ENCODE assay signal across 25 cellular contexts in genomic region chr12:99054601-99055128, GRCh38.
"Had no signal": no experiment of that assay in that cellular context is flagged by ENCODE, and none has a peak within 500 bp of the region (broad histone marks: within the 10 kb centered on the region; RNA-seq: fewer than 3 reads in every experiment).

No MANE protein-coding gene starts in this region.

- H3K27me3 ChIP-seq: adrenal gland, body of pancreas had no signal

- ATAC-seq: activated CD8-positive, alpha-beta T cell treated with anti-CD3 and anti-CD28 coated beads, Interleukin-2, amount 10 ng/mL, durations not matched to agents 7 days and 5 days; body of pancreas; T-helper 17 cell; WTC11 had no signal

- H3K27me3 Mint-ChIP-seq: activated naive CD8-positive, alpha-beta T cell treated with anti-CD3 and anti-CD28 coated beads, Interleukin-2, amount 10 ng/mL, durations not matched to agents 7 days and 5 days; central memory CD8-positive, alpha-beta T cell; T-helper 17 cell had no signal

- H3K4me3 ChIP-seq: adrenal gland, body of pancreas had no signal

- H3K36me3 ChIP-seq: adrenal gland had no signal

- H3K36me3 Mint-ChIP-seq: activated naive CD8-positive, alpha-beta T cell treated with anti-CD3 and anti-CD28 coated beads, Interleukin-2, amount 10 ng/mL, durations not matched to agents 7 days and 5 days; WTC11 had no signal

- H3K4me3 Mint-ChIP-seq: activated CD8-positive, alpha-beta T cell treated with anti-CD3 and anti-CD28 coated beads, Interleukin-2, amount 10 ng/mL, durations not matched to agents 7 days and 5 days; activated naive CD8-positive, alpha-beta T cell treated with anti-CD3 and anti-CD28 coated beads, Interleukin-2, amount 10 ng/mL, durations not matched to agents 7 days and 5 days; central memory CD8-positive, alpha-beta T cell; T-helper 17 cell; WTC11 had no signal

- H3K9me3 Mint-ChIP-seq: WTC11 had no signal

- H3K9me3 ChIP-seq: adrenal gland, body of pancreas had no signal

- H3K4me1 ChIP-seq: adrenal gland, body of pancreas had no signal

- H3K27ac Mint-ChIP-seq: activated CD8-positive, alpha-beta T cell treated with anti-CD3 and anti-CD28 coated beads, Interleukin-2, amount 10 ng/mL, durations not matched to agents 7 days and 5 days; activated naive CD8-positive, alpha-beta T cell treated with anti-CD3 and anti-CD28 coated beads, Interleukin-2, amount 10 ng/mL, durations not matched to agents 7 days and 5 days; T-helper 17 cell; WTC11 had no signal

- DNase-seq: activated CD4-positive, alpha-beta T cell treated with anti-CD3 and anti-CD28 coated beads for 48 hours; activated CD4-positive, alpha-beta T cell treated with anti-CD3 and anti-CD28 coated beads, Interleukin-2, amount 50 U/mL, for 4 hours; activated CD4-positive, CD25-positive, alpha-beta regulatory T cell treated with anti-CD3 and anti-CD28 coated beads, Interleukin-2, amount 50 U/mL, for 72 hours; activated CD8-positive, alpha-beta memory T cell treated with anti-CD3 and anti-CD28 coated beads, Interleukin-2, amount 50 U/mL, for 48 hours; activated CD8-positive, alpha-beta T cell treated with anti-CD3 and anti-CD28 coated beads, Interleukin-2, amount 10 ng/mL, durations not matched to agents 7 days and 5 days; activated naive CD4-positive, alpha-beta T cell treated with anti-CD3 and anti-CD28 coated beads, Interleukin-2, amount 50 U/mL, for 16 hours; activated naive CD8-positive, alpha-beta T cell treated with anti-CD3 and anti-CD28 coated beads, Interleukin-2, amount 10 ng/mL, durations not matched to agents 7 days and 5 days; activated T-cell treated with anti-CD3 and anti-CD28 coated beads, Interleukin-2, amount 50 U/mL, for 1 hour; adrenal gland; anterior cingulate cortex; body of pancreas; NCI-H1092; NCI-H1417; NCI-H1930; NCI-H2171; NCI-H226; NCI-H510A; NCI-H526 treated with DMSO at 0.1 percent for 48 hours; NK-92 treated with Interleukin-12 subunit alpha and Interleukin-12 subunit beta, amount 100 ng/mL, for 24 hours; SIG-M5; T-helper 17 cell; T-helper 9 cell had no signal

- H3K27ac ChIP-seq: adrenal gland, body of pancreas had no signal

- FAIRE-seq: RCC 7860 had no signal

- H3K4me1 Mint-ChIP-seq: activated naive CD8-positive, alpha-beta T cell treated with anti-CD3 and anti-CD28 coated beads, Interleukin-2, amount 10 ng/mL, durations not matched to agents 7 days and 5 days; central memory CD8-positive, alpha-beta T cell; T-helper 17 cell; WTC11 had no signal
